Comparison of ENCODE assay signal across 9 cellular contexts in genomic region chr3:63349583-63350177, GRCh38.
A peak's percentile ranks its signal among the peaks of the same experiment; 100 is the strongest.
DNase-seq lines count a peak whose midpoint lies in the region; ATAC-seq and TF ChIP-seq lines count a peak whose summit lies in the region.
"Had no signal": no experiment of that assay in that cellular context is flagged by ENCODE, and none has a peak within 500 bp of the region (broad histone marks: within the 10 kb centered on the region; RNA-seq: fewer than 3 reads in every experiment).

No MANE protein-coding gene starts in this region.

- H3K27ac ChIP-seq in left lung (no peak overlapping the region), tibial artery (no peak overlapping the region)
- H3K27ac ChIP-seq: BLaER1 had no signal

- H3K4me3 ChIP-seq in cardiac fibroblast (replicated peaks in 1 of 2; ENCODE audit: low read depth in 2 of 2, low read length in 2 of 2) (no peak overlapping the region), left lung (no peak overlapping the region), tibial artery (no peak overlapping the region)
- H3K4me3 ChIP-seq: BLaER1 had no signal

- TF ChIP-seq CTCF in cardiac fibroblast (IDR thresholded peaks at IDR 0.05; ENCODE audit: low read depth, low read length), result peak; percentile 86
- TF ChIP-seq CTCF in left lung (IDR thresholded peaks at IDR 0.05), result peak; percentile 56 to 65
- peak; percentile 44 to 62 for TF ChIP-seq CTCF in tibial artery (IDR thresholded peaks at IDR 0.05)

- no peaks in the 10 kb centered on the region for H3K36me3 ChIP-seq in left lung
- H3K36me3 ChIP-seq in tibial artery, result no peaks in the 10 kb centered on the region
- H3K36me3 ChIP-seq: BLaER1 had no signal

- H3K27me3 ChIP-seq in left lung, result peaks cover 0 to 20% of the 10 kb centered on the region in 2 donors
- peaks cover 0 to 20% of the 10 kb centered on the region in 2 donors for H3K27me3 ChIP-seq in tibial artery
- H3K27me3 ChIP-seq: BLaER1 had no signal

- ATAC-seq in GM19438 (IDR thresholded peaks at IDR 0.05; ENCODE audit: low read depth, unreplicated experiment) (peak; percentile 73), left lung (peak; percentile 87)

- DNase-seq in NCI-H1417 (lab: John Stamatoyannopoulos, UW) (peak; percentile 40 to 80 (median 50)), NCI-H1417 treated with DMSO at 0.1 percent for 48 hours (lab: John Stamatoyannopoulos, UW) (no peak), HK-2 (ENCODE audit: unreplicated experiment) (peak; percentile 16), OCI-M1 (lab: John Stamatoyannopoulos, UW) (peak; percentile 83), cardiac fibroblast (ENCODE audit: low read depth in 2 of 2) (peak; percentile 77 to 81), left lung (peak in 1 of 2 donors; percentile 45), tibial artery (no peak)

- H3K9me3 ChIP-seq in left lung (no peaks in the 10 kb centered on the region), tibial artery (no peaks in the 10 kb centered on the region)
- H3K9me3 ChIP-seq: BLaER1 had no signal

- H3K4me1 ChIP-seq in left lung (no peaks in the 10 kb centered on the region), tibial artery (no peaks in the 10 kb centered on the region)

- intact Hi-C loops in left lung (cut with DNase I), result loop anchor here in 1 of 2 donors (5.0 to 10.0 kb wide), 2 partner anchors 468 to 645 kb away; partner anchors contain the start of gene C3orf49
- intact Hi-C loops in tibial artery (cut with DNase I; ENCODE audit: low total_unique reads), result loop anchor here (5.0 kb wide), 1 partner anchor 468 kb away; the partner anchor contains the start of gene C3orf49

Comparison
In these comparisons a context has a peak if more than half of its experiments do, and no peak if none do; other contexts are left out.
1. DNase-seq: peak in NCI-H1417 (3 of 3), HK-2 (single experiment), OCI-M1 (single experiment) and cardiac fibroblast (2 of 2); none in NCI-H1417 treated with DMSO at 0.1 percent for 48 hours (single experiment) and tibial artery (0 of 2).
2. Peak in every context shown above with its lines, with median percentiles within 50 percentile points of each other: CTCF ChIP-seq.